Comparison of ENCODE assay signal across 8 cellular contexts in genomic region chr3:47283193-47283537, GRCh38. TPM values are rescaled to one million over a fixed set of nuclear protein-coding genes. Genes with fewer than 3 reads are reported as not detected.
DNase-seq lines count a peak whose midpoint lies in the region; ATAC-seq, FAIRE-seq and TF ChIP-seq lines count a peak whose summit lies in the region.

No MANE protein-coding gene starts in this region.

- no peaks in the 10 kb centered on the region for H3K27me3 Mint-ChIP-seq in IgD-negative memory B cell
- no peaks in the 10 kb centered on the region for H3K27me3 Mint-ChIP-seq in activated naive CD8-positive, alpha-beta T cell treated with anti-CD3 and anti-CD28 coated beads, Interleukin-2, amount 10 ng/mL, durations not matched to agents 7 days and 5 days

- H3K4me3 ChIP-seq in GM06990 (replicated peaks; ENCODE audit: low read depth, low read length) (peak overlapping the region; percentile 85), hepatocyte (peak overlapping the region; percentile 35), skeletal muscle satellite cell (ENCODE audit: low read length) (peak overlapping the region; percentile 98)

- H3K27me3 ChIP-seq in GM06990 (replicated peaks; ENCODE audit: control insufficient read depth, insufficient read depth, low read length) (no peaks in the 10 kb centered on the region), hepatocyte (no peaks in the 10 kb centered on the region), skeletal muscle satellite cell (ENCODE audit: control insufficient read depth, insufficient read depth, low read length) (no peaks in the 10 kb centered on the region)

- peaks cover 56% of the 10 kb centered on the region for H3K79me2 ChIP-seq in hepatocyte

- H3K9me2 ChIP-seq in hepatocyte (replicated peaks; ENCODE audit: insufficient read depth) = no peaks in the 10 kb centered on the region

- TF ChIP-seq POLR2A in GM12892 (IDR thresholded peaks at IDR 0.05; ENCODE audit: low read depth, low read length) = no peak

- ATAC-seq in activated naive CD8-positive, alpha-beta T cell treated with anti-CD3 and anti-CD28 coated beads, Interleukin-2, amount 10 ng/mL, durations not matched to agents 7 days and 5 days (ENCODE audit: low read depth) = peak; percentile 11
- no peak for ATAC-seq in HG02642 (IDR thresholded peaks at IDR 0.05; ENCODE audit: poor library complexity, unreplicated experiment)

- H3K36me3 ChIP-seq in GM06990 (ENCODE audit: control insufficient read depth, insufficient read depth, low read length) (peaks cover 2% of the 10 kb centered on the region; the same call in 1 of the 2 replicates), hepatocyte (replicated peaks; ENCODE audit: insufficient read depth, low read depth) (no peaks in the 10 kb centered on the region), skeletal muscle satellite cell (ENCODE audit: insufficient read depth, low read length) (no peaks in the 10 kb centered on the region)

- peak overlapping the region; percentile 93 to 99 (median 97) for H3K4me3 Mint-ChIP-seq in IgD-negative memory B cell
- H3K4me3 Mint-ChIP-seq in activated naive CD8-positive, alpha-beta T cell treated with anti-CD3 and anti-CD28 coated beads, Interleukin-2, amount 10 ng/mL, durations not matched to agents 7 days and 5 days = peak overlapping the region; percentile 99

- DNase-seq in GM06990 (ENCODE audit: extremely low read depth, insufficient read length) = peak; percentile 26
- DNase-seq in activated naive CD8-positive, alpha-beta T cell treated with anti-CD3 and anti-CD28 coated beads, Interleukin-2, amount 10 ng/mL, durations not matched to agents 7 days and 5 days = no peak
- no peak for DNase-seq in hepatocyte (ENCODE audit: low spot score)
- no peak for DNase-seq in GM12892 (ENCODE audit: insufficient read length)
- no peak for DNase-seq in SHP77 treated with DMSO at 0.1 percent for 48 hours (lab: John Stamatoyannopoulos, UW)

- H3K4me1 ChIP-seq in hepatocyte (ENCODE audit: insufficient read depth) = peaks cover 12% of the 10 kb centered on the region
- peaks cover 10% of the 10 kb centered on the region for H3K4me1 ChIP-seq in skeletal muscle satellite cell (ENCODE audit: control insufficient read depth, insufficient read depth, low read length)

- H4K20me1 ChIP-seq in hepatocyte (ENCODE audit: insufficient read depth, poor library complexity, severe bottlenecking) = no peaks in the 10 kb centered on the region

- TF ChIP-seq CTCF in GM06990 (IDR thresholded peaks at IDR 0.05; ENCODE audit: insufficient read depth, low read length, poor library complexity, severe bottlenecking) = no peak
- TF ChIP-seq CTCF in hepatocyte (IDR thresholded peaks at IDR 0.05; ENCODE audit: poor library complexity) = no peak

- H3K27ac ChIP-seq in hepatocyte = peak overlapping the region; percentile 96

- POLR2A ChIA-PET in activated naive CD8-positive, alpha-beta T cell treated with anti-CD3 and anti-CD28 coated beads, Interleukin-2, amount 10 ng/mL, durations not matched to agents 7 days and 5 days (lab: Charles Lee) = interaction anchor here (0.8 to 1.9 kb wide), 4 partner anchors 41 to 119 kb away, joined by 3 to 12 read pairs (median 6); partner anchors contain the start of genes PTPN23 and SETD2

- peak overlapping the region; percentile 83 for H3K4me2 ChIP-seq in hepatocyte
- H3K4me2 ChIP-seq in skeletal muscle satellite cell (ENCODE audit: low read length) = peak overlapping the region; percentile 92

- H3K9me3 Mint-ChIP-seq in IgD-negative memory B cell = no peaks in the 10 kb centered on the region
- H3K9me3 Mint-ChIP-seq in activated naive CD8-positive, alpha-beta T cell treated with anti-CD3 and anti-CD28 coated beads, Interleukin-2, amount 10 ng/mL, durations not matched to agents 7 days and 5 days = no peaks in the 10 kb centered on the region

- H2AFZ ChIP-seq in hepatocyte = peak overlapping the region; percentile 62

- H3K36me3 Mint-ChIP-seq in IgD-negative memory B cell = peaks cover 4% of the 10 kb centered on the region
- H3K36me3 Mint-ChIP-seq in activated naive CD8-positive, alpha-beta T cell treated with anti-CD3 and anti-CD28 coated beads, Interleukin-2, amount 10 ng/mL, durations not matched to agents 7 days and 5 days = peaks cover 7% of the 10 kb centered on the region

- 0% methylated on average over 4 of the region's 10 CpGs for WGBS in hepatocyte (ENCODE audit: low lambda C conversion rate, missing lambda C conversion rate)

- H3K4me1 Mint-ChIP-seq in IgD-negative memory B cell = peaks cover 30 to 36% (median 34%) of the 10 kb centered on the region in 3 donors
- H3K4me1 Mint-ChIP-seq in activated naive CD8-positive, alpha-beta T cell treated with anti-CD3 and anti-CD28 coated beads, Interleukin-2, amount 10 ng/mL, durations not matched to agents 7 days and 5 days = peaks cover 27% of the 10 kb centered on the region

- peak overlapping the region; percentile 98 to 100 (median 99) for H3K27ac Mint-ChIP-seq in IgD-negative memory B cell
- peak overlapping the region; percentile 100 for H3K27ac Mint-ChIP-seq in activated naive CD8-positive, alpha-beta T cell treated with anti-CD3 and anti-CD28 coated beads, Interleukin-2, amount 10 ng/mL, durations not matched to agents 7 days and 5 days

- no peaks in the 10 kb centered on the region for H3K9me3 ChIP-seq in hepatocyte (ENCODE audit: low read depth)
- H3K9me3 ChIP-seq in skeletal muscle satellite cell (replicated peaks; ENCODE audit: low read length) = no peaks in the 10 kb centered on the region

- peak overlapping the region; percentile 98 for H3K9ac ChIP-seq in skeletal muscle satellite cell (ENCODE audit: low read depth, low read length)

- FAIRE-seq in GM12892 (lab: Jason Lieb, UNC) = no peak

RNA-seq across cellular contexts. Expression of gene KLHL18, which starts 0.4 kb away (rescaled TPM):
- 17.4 TPM for polyA plus RNA-seq in IgD-negative memory B cell
- total RNA-seq in activated naive CD8-positive, alpha-beta T cell treated with anti-CD3 and anti-CD28 coated beads, Interleukin-2, amount 10 ng/mL, durations not matched to agents 7 days and 5 days = 10 to 100 TPM; 23.1 to 23.5 TPM
- 10.8 and 11.6 TPM in 2 replicates for total RNA-seq in hepatocyte
- 13.6 and 15.1 TPM in 2 replicates for polyA plus RNA-seq in hepatocyte
- total RNA-seq in skeletal muscle satellite cell (2012; rRNA removed) = 22.3 and 25.3 TPM in 2 replicates
- polyA plus RNA-seq in GM12892 (2012; ENCODE audit: missing spikeins) = 18.1 TPM

RNA-seq across cellular contexts. Expression of gene KIF9, which starts 0.6 kb away (rescaled TPM):
- polyA plus RNA-seq in IgD-negative memory B cell (4.7 TPM), hepatocyte (5.3 and 9.8 TPM in 2 replicates)
- total RNA-seq in activated naive CD8-positive, alpha-beta T cell treated with anti-CD3 and anti-CD28 coated beads, Interleukin-2, amount 10 ng/mL, durations not matched to agents 7 days and 5 days = 1 to 10 TPM; 4.5 TPM
- 4.2 and 10.4 TPM in 2 replicates for total RNA-seq in hepatocyte
- 5.2 and 6.6 TPM in 2 replicates for total RNA-seq in skeletal muscle satellite cell (2012; rRNA removed)
- 2.8 TPM for polyA plus RNA-seq in GM12892 (2012; ENCODE audit: missing spikeins)

Comparison
In these comparisons a context has a peak if more than half of its experiments do, and no peak if none do; other contexts are left out.
1. H3K4me3 ChIP-seq: peak in every context shown above with its lines; median percentile 98 in skeletal muscle satellite cell; 85 in GM06990; 35 in hepatocyte.